In the genomic region with DNA sequence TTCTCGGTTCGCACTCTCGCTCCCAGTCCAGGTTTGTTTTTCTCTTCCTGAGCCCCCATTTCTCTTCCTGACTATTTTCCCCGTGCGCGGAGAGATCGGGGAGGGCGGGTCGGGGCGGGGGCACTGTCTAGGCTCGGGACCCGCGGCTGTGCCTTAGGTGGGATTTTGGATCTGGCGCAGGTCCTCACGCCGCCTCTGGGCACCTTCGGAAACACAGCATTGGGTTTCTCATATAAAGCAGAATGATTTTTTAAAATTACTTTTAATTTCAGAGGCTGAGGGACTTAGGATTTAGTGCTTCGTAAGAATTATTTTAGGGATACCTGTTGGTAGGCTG, we compare ENCODE assay signal across 8 cellular contexts. TPM values are rescaled to one million over a fixed set of nuclear protein-coding genes. Genes with fewer than 3 reads are reported as not detected.
DNase-seq lines count a peak whose midpoint lies in the region; ATAC-seq and TF ChIP-seq lines count a peak whose summit lies in the region.

No MANE protein-coding gene starts in this region.

- no peaks in the 10 kb centered on the region for H3K27me3 ChIP-seq in parathyroid adenoma (ENCODE audit: control insufficient read depth, insufficient read depth, low read length)

- H3K4me2 ChIP-seq in parathyroid adenoma (ENCODE audit: low read length): peak overlapping the region; percentile 88

- H3K79me2 ChIP-seq in parathyroid adenoma: no peaks in the 10 kb centered on the region

- H3K9me3 ChIP-seq in parathyroid adenoma (ENCODE audit: control insufficient read depth, low read length): no peaks in the 10 kb centered on the region

- no peaks in the 10 kb centered on the region for H3K4me1 ChIP-seq in parathyroid adenoma

- peak overlapping the region; percentile 77 for H2AFZ ChIP-seq in parathyroid adenoma

- DNase-seq in LHCN-M2 (ENCODE audit: low read depth): peak; percentile 31
- peak; percentile 29 for DNase-seq in activated T-cell treated with anti-CD3 and anti-CD28 coated beads for 4 hours
- peak; percentile 33 for DNase-seq in fibroblast of the aortic adventitia (ENCODE audit: low read depth)
- no peak for DNase-seq in NCI-H526 treated with DMSO at 0.1 percent for 48 hours (lab: John Stamatoyannopoulos, UW)

- no peak overlapping the region for H3K27ac ChIP-seq in parathyroid adenoma

- H3K36me3 ChIP-seq in parathyroid adenoma (ENCODE audit: control insufficient read depth, insufficient read depth, low read length): no peaks in the 10 kb centered on the region

- peak; percentile 49 for TF ChIP-seq CTCF in fibroblast of the aortic adventitia (IDR thresholded peaks at IDR 0.05; ENCODE audit: insufficient read depth, low read length)
- TF ChIP-seq CTCF in parathyroid adenoma (IDR thresholded peaks at IDR 0.05): no peak

- no peak overlapping the region for H3K9ac ChIP-seq in parathyroid adenoma

- ATAC-seq in GM19035 (IDR thresholded peaks at IDR 0.05; ENCODE audit: unreplicated experiment): peak; percentile 17
- no peak for ATAC-seq in HG02870 (IDR thresholded peaks at IDR 0.05; ENCODE audit: unreplicated experiment)
- no peak for ATAC-seq in HG02623 (IDR thresholded peaks at IDR 0.05; ENCODE audit: unreplicated experiment)

- H3K4me3 ChIP-seq in fibroblast of the aortic adventitia (ENCODE audit: low read depth, low read length) (peak overlapping the region; percentile 81), parathyroid adenoma (ENCODE audit: low read depth, low read length) (peak overlapping the region; percentile 47)

RNA-seq across cellular contexts. Expression of a gene that starts 0.3 kb away (rescaled TPM):
- total RNA-seq in LHCN-M2 (2014; rRNA removed): 4.8 and 7.4 TPM in 2 replicates
- 0.58 TPM for polyA plus RNA-seq in LHCN-M2 (2012)
- 0.16 and 3.5 TPM in 2 replicates for total RNA-seq in fibroblast of the aortic adventitia (ENCODE audit: low replicate concordance)

RNA-seq across cellular contexts. Expression of a gene that starts 55.3 kb away (rescaled TPM):
- total RNA-seq in LHCN-M2 (2014; rRNA removed) (167 and 186 TPM in 2 replicates), fibroblast of the aortic adventitia (ENCODE audit: low replicate concordance) (14.8 and 115 TPM in 2 replicates)
- 238 TPM for polyA plus RNA-seq in LHCN-M2 (2012)
